ENCODE assay signal across 29 cellular contexts in genomic region chr2:12240216-12240615, GRCh38.
"Had no signal": no experiment of that assay in that cellular context is flagged by ENCODE, and none has a peak within 500 bp of the region (broad histone marks: within the 10 kb centered on the region; RNA-seq: fewer than 3 reads in every experiment).

No MANE protein-coding gene starts in this region.

- DNase-seq: activated CD4-positive, alpha-beta memory T cell treated with anti-CD3 and anti-CD28 coated beads, Interleukin-2, amount 10 ng/mL, durations not matched to agents 7 days and 5 days; activated CD4-positive, alpha-beta T cell treated with anti-CD3 and anti-CD28 coated beads for 1 hour; activated CD4-positive, alpha-beta T cell treated with anti-CD3 and anti-CD28 coated beads for 4 hours; activated CD4-positive, alpha-beta T cell treated with anti-CD3 and anti-CD28 coated beads, Interleukin-2, amount 10 ng/mL, durations not matched to agents 7 days and 5 days; activated CD4-positive, alpha-beta T cell treated with anti-CD3 and anti-CD28 coated beads, Interleukin-2, amount 50 U/mL, for 4 hours; activated CD8-positive, alpha-beta memory T cell treated with anti-CD3 and anti-CD28 coated beads, Interleukin-2, amount 50 U/mL, for 48 hours; activated gamma-delta T cell; activated naive CD4-positive, alpha-beta T cell; activated naive CD4-positive, alpha-beta T cell treated with anti-CD3 and anti-CD28 coated beads, Interleukin-2, amount 10 ng/mL, durations not matched to agents 7 days and 5 days; activated naive CD8-positive, alpha-beta T cell treated with anti-CD3 and anti-CD28 coated beads, Interleukin-2, amount 10 ng/mL, durations not matched to agents 7 days and 5 days; activated T-cell treated with anti-CD3 and anti-CD28 coated beads for 4 hours; activated T-cell treated with anti-CD3 and anti-CD28 coated beads, Interleukin-2, amount 50 U/mL, for 24 hours; activated T-cell treated with anti-CD3 and anti-CD28 coated beads, Interleukin-2, amount 50 U/mL, for 72 hours; central memory CD4-positive, alpha-beta T cell; cerebellar nuclear complex; dorsolateral prefrontal cortex; effector memory CD4-positive, alpha-beta T cell; endodermal cell; erythroblast; foreskin melanocyte; heart right ventricle; T-helper 2 cell had no signal

- H3K4me3 ChIP-seq: ascending aorta, breast epithelium, cardiac muscle cell, coronary artery, dorsolateral prefrontal cortex, esophagus muscularis mucosa, gastroesophageal sphincter, heart right ventricle, hepatocyte had no signal
